Comparison of ENCODE assay signal across 8 cellular contexts in the genomic region with DNA sequence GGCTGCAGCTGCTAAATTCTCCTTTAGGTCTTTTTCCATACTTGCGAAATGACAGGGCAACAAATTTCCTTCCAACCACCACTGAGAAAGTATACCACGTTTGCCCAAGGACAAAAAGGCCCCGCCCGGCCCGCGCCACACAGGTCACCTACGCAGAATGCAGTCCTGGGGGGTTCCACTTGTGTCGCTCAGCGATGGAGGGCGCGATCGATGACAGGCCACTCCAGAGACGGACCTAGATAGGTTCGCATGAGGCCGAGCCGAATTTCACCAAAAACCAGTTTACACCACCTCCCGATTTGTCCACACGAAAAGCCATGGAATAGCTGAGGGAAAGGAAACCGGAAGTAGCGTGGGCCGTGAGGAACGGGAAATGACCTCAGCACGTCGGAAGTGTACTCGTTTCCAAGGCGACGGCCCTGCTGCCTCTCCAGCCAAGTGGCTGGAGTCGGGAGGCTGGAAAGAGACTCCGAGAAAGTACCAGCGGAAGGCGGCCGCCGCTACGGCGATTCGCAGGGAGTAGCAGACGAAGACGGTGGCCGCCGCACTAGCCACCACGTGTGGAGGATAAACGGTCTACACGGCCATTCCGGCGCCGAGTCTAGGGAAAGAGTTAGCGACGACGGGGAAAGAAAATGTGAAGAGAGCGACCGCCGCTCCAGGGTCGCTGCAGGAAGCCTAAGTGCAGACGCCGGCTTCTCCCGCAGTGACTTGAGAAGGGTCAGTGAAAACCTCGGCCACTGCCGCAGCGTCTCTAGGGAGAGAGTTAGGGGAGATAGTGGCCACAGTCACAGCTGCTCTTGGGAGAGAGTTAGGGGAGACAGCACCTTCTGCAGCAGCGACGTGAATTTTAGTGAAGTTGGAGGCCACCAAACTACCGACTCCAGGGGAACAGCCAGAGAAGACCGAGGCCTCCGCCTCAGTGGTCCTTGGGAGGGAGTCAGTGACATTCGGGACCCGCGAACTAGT. TPM values are rescaled to one million over a fixed set of nuclear protein-coding genes. Genes with fewer than 3 reads are reported as not detected.
DNase-seq lines count a peak whose midpoint lies in the region; ATAC-seq, FAIRE-seq and TF ChIP-seq lines count a peak whose summit lies in the region.

A gene (plus strand): TSS at position 398 of the 969 bp plus-strand sequence. CDS start 959 bp downstream, outside the sequence.

- no peak for TF ChIP-seq CTCF in D721Med (IDR thresholded peaks at IDR 0.05; ENCODE audit: insufficient read depth, missing control alignments)
- no peak for TF ChIP-seq CTCF in OCI-LY3 (IDR thresholded peaks at IDR 0.05; ENCODE audit: low read depth, low read length)
- no peak for TF ChIP-seq CTCF in epithelial cell of proximal tubule (conservative IDR thresholded peaks at IDR 0.05; ENCODE audit: low read depth, low read length)

- peaks cover 3% of the 10 kb centered on the region for H3K36me3 ChIP-seq in OCI-LY3 (replicated peaks; ENCODE audit: low read depth, low read length)

- H3K9ac ChIP-seq in OCI-LY3 (ENCODE audit: low read length), result peak within 1 kb of the TSS; percentile 77

- no peaks in the 10 kb centered on the region for H4K20me1 ChIP-seq in OCI-LY3 (ENCODE audit: insufficient read depth, low read length)

- peak within 1 kb of the TSS; percentile 30 for H3K27ac ChIP-seq in OCI-LY3 (ENCODE audit: low read length)

- H3K4me2 ChIP-seq in OCI-LY3 (ENCODE audit: low read length), result peak within 1 kb of the TSS; percentile 93

- ATAC-seq in GM21515 (IDR thresholded peaks at IDR 0.05; ENCODE audit: unreplicated experiment), result peak; percentile 93

- peak; percentile 16 for FAIRE-seq in D721Med (lab: Jason Lieb, UNC)

- H3K4me3 ChIP-seq in OCI-LY3 (ENCODE audit: low read length) (peak within 1 kb of the TSS; percentile 82), epithelial cell of proximal tubule (ENCODE audit: low read depth, low read length) (peak within 1 kb of the TSS; percentile 78)

- peak; percentile 92 for DNase-seq in D721Med (ENCODE audit: insufficient read length, low spot score)
- DNase-seq in HuH-7 (ENCODE audit: low spot score), result peak; percentile 77
- DNase-seq in activated T-cell treated with anti-CD3 and anti-CD28 coated beads for 4 hours, result peak; percentile 76
- peak; percentile 69 for DNase-seq in epithelial cell of proximal tubule (ENCODE audit: low read depth)
- DNase-seq in mucosa of gallbladder (ENCODE audit: low spot score), result peak; percentile 95
- peak; percentile 68 to 72 for DNase-seq in stimulated activated CD8-positive, alpha-beta memory T cell treated with anti-CD3 and anti-CD28 coated beads, Interleukin-4, amount 100 ng/mL, for 4 hours (ENCODE audit: low read depth in 2 of 2, low spot score in 1 of 2)

- peaks cover 19% of the 10 kb centered on the region for H3K79me2 ChIP-seq in OCI-LY3 (ENCODE audit: low read length)

- peak within 1 kb of the TSS; percentile 85 for H2AFZ ChIP-seq in OCI-LY3 (ENCODE audit: low read depth, low read length)

- peaks cover 15% of the 10 kb centered on the region for H3K4me1 ChIP-seq in OCI-LY3 (ENCODE audit: low read length)

- no peaks in the 10 kb centered on the region for H3K9me3 ChIP-seq in OCI-LY3 (ENCODE audit: insufficient read depth, low read length)

- no peaks in the 10 kb centered on the region for H3K27me3 ChIP-seq in OCI-LY3 (ENCODE audit: low read depth, low read length)

RNA-seq across cellular contexts. Expression of the gene that starts here (rescaled TPM):
- total RNA-seq in epithelial cell of proximal tubule, result 5.3 and 7.0 TPM in 2 replicates
- total RNA-seq in mucosa of gallbladder, result 24.5 TPM

Comparison
In these comparisons a context has a peak if more than half of its experiments do, and no peak if none do; other contexts are left out.
1. Peak in every context shown above with its lines: DNase-seq, ATAC-seq, H3K4me3 ChIP-seq and H3K27ac ChIP-seq.